ENCODE assay signal across 27 cellular contexts in genomic region chr3:84742915-84743314, GRCh38.
"Had no signal": no experiment of that assay in that cellular context is flagged by ENCODE, and none has a peak within 500 bp of the region (broad histone marks: within the 10 kb centered on the region; RNA-seq: fewer than 3 reads in every experiment).

No MANE protein-coding gene starts in this region.

- H3K9me3 ChIP-seq: neutrophil, pancreas, prostate gland, right lobe of liver, sigmoid colon, stomach, suprapubic skin, testis, tibial artery, transverse colon, upper lobe of right lung, uterus had no signal

- H3K9ac ChIP-seq: neural progenitor cell had no signal

- H2AFZ ChIP-seq: neural progenitor cell had no signal

- H3K27me3 ChIP-seq: neural progenitor cell, neutrophil, pancreas, right lobe of liver, sigmoid colon, stomach, suprapubic skin, testis, tibial artery, transverse colon, upper lobe of right lung, uterus had no signal

- FAIRE-seq: pancreas, small intestine had no signal

- ATAC-seq: naive thymus-derived CD8-positive, alpha-beta T cell; natural killer cell treated with Interleukin-12 subunit alpha and Interleukin-12 subunit beta and Interleukin-15 and Interleukin-18, amount 100 ng/mL, for 72 hours; pancreas; right cardiac atrium; right lobe of liver; stimulated activated effector memory CD8-positive, alpha-beta T cell treated with anti-CD3 and anti-CD28 coated beads, Interleukin-12 subunit alpha, Interleukin-12 subunit beta, amount 100 ng/mL, for 72 hours; stimulated activated naive B cell treated with anti-CD40 and anti-IgM and Interleukin-4, amounts not matched to agents 10 μg/mL and 1 μg/mL and 100 μg/mL, for 72 hours; upper lobe of right lung had no signal

- H3K4me1 ChIP-seq: pancreas, prostate gland, right lobe of liver, sigmoid colon, stomach, suprapubic skin, testis, tibial artery, transverse colon, upper lobe of right lung, uterus had no signal

- H3K4me2 ChIP-seq: neural progenitor cell had no signal

- DNase-seq: naive B cell; naive thymus-derived CD8-positive, alpha-beta T cell; nephron progenitor cell; nucleus accumbens; pancreas; right cardiac atrium; right lobe of liver; sigmoid colon; small intestine; stimulated activated CD4-positive, alpha-beta T cell treated with anti-CD3 and anti-CD28 coated beads, Interleukin-15, amount 100 ng/mL, for 24 hours; stimulated activated CD4-positive, alpha-beta T cell treated with anti-CD3 and anti-CD28 coated beads, Interleukin-2, amount 100 ng/mL, for 24 hours; stimulated activated CD4-positive, alpha-beta T cell treated with anti-CD3 and anti-CD28 coated beads, Interleukin-2, amount 100 ng/mL, for 48 hours; stimulated activated CD4-positive, alpha-beta T cell treated with anti-CD3 and anti-CD28 coated beads, Interleukin-4, amount 100 ng/mL, for 24 hours; stimulated activated naive B cell treated with anti-CD40 and anti-IgM and Interleukin-4, amounts not matched to agents 10 μg/mL and 1 μg/mL and 100 μg/mL, for 72 hours; stimulated activated naive CD4-positive, alpha-beta T cell treated with Interleukin-2 at 50 U/mL for 16 hours; stomach; testis; tibial artery; transverse colon; upper lobe of right lung; uterus had no signal

- H3K4me3 ChIP-seq: neural progenitor cell, pancreas, prostate gland, right lobe of liver, sigmoid colon, stomach, suprapubic skin, testis, tibial artery, transverse colon, upper lobe of right lung, uterus had no signal

- H3K36me3 ChIP-seq: neural progenitor cell, neutrophil, pancreas, prostate gland, right lobe of liver, sigmoid colon, stomach, suprapubic skin, tibial artery, transverse colon, upper lobe of right lung, uterus had no signal

- H3K27ac ChIP-seq: neural progenitor cell, neutrophil, pancreas, prostate gland, right lobe of liver, sigmoid colon, stomach, suprapubic skin, testis, tibial artery, transverse colon, upper lobe of right lung, uterus had no signal
